ENCODE assay signal across 22 cellular contexts in genomic region chr11:46639197-46639839, GRCh38. TPM values are rescaled to one million over a fixed set of nuclear protein-coding genes. Genes with fewer than 3 reads are reported as not detected.
A peak's percentile ranks its signal among the peaks of the same experiment; 100 is the strongest.
DNase-seq lines count a peak whose midpoint lies in the region; ATAC-seq and TF ChIP-seq lines count a peak whose summit lies in the region.
"Had no signal": no experiment of that assay in that cellular context is flagged by ENCODE, and none has a peak within 500 bp of the region (broad histone marks: within the 10 kb centered on the region; RNA-seq: fewer than 3 reads in every experiment).

No MANE protein-coding gene starts in this region.

- H3K36me3 Mint-ChIP-seq in natural killer cell: no peaks in the 10 kb centered on the region
- peaks cover 17% of the 10 kb centered on the region for H3K36me3 Mint-ChIP-seq in natural killer cell treated with Interleukin-12 subunit alpha and Interleukin-12 subunit beta and Interleukin-15 and Interleukin-18, amount 100 ng/mL, for 72 hours

- H3K4me3 Mint-ChIP-seq in natural killer cell: no peak overlapping the region
- no peak overlapping the region for H3K4me3 Mint-ChIP-seq in natural killer cell treated with Interleukin-12 subunit alpha and Interleukin-12 subunit beta and Interleukin-15 and Interleukin-18, amount 100 ng/mL, for 72 hours
- H3K4me3 Mint-ChIP-seq: activated naive CD4-positive, alpha-beta T cell treated with anti-CD3 and anti-CD28 coated beads for 36 hours; mesothelial cell of epicardium had no signal

- intact Hi-C loops in natural killer cell (cut with micrococcal nuclease): no loop called here

- peaks cover 0 to 4% of the 10 kb centered on the region in 2 donors for H3K9me3 Mint-ChIP-seq in natural killer cell
- H3K9me3 Mint-ChIP-seq in natural killer cell treated with Interleukin-12 subunit alpha and Interleukin-12 subunit beta and Interleukin-15 and Interleukin-18, amount 100 ng/mL, for 72 hours: no peaks in the 10 kb centered on the region
- H3K9me3 Mint-ChIP-seq: activated naive CD4-positive, alpha-beta T cell treated with anti-CD3 and anti-CD28 coated beads for 36 hours; mesothelial cell of epicardium had no signal

- ATAC-seq in natural killer cell (no peak), HG03565 (IDR thresholded peaks at IDR 0.05; ENCODE audit: unreplicated experiment) (no peak), HG03520 (IDR thresholded peaks at IDR 0.05; ENCODE audit: unreplicated experiment) (no peak)
- no peak for ATAC-seq in natural killer cell treated with Interleukin-12 subunit alpha and Interleukin-12 subunit beta and Interleukin-15 and Interleukin-18, amount 100 ng/mL, for 72 hours
- ATAC-seq: gastrocnemius medialis had no signal

- H3K27ac ChIP-seq in angular gyrus (ENCODE audit: low read depth, low read length): peak overlapping the region; percentile 40
- H3K27ac ChIP-seq: breast epithelium, gastrocnemius medialis, SJSA1, spleen, vagina had no signal

- no peak for DNase-seq in natural killer cell
- no peak for DNase-seq in natural killer cell treated with Interleukin-12 subunit alpha and Interleukin-12 subunit beta and Interleukin-15 and Interleukin-18, amount 100 ng/mL, for 72 hours (ENCODE audit: low spot score)
- DNase-seq in NCI-H2107 (lab: John Stamatoyannopoulos, UW): peak; percentile 10
- DNase-seq in DMS 273 (lab: John Stamatoyannopoulos, UW; ENCODE audit: unreplicated experiment): no peak
- DNase-seq: activated CD4-positive, alpha-beta T cell treated with anti-CD3 and anti-CD28 coated beads for 1 hour; activated CD8-positive, alpha-beta memory T cell treated with anti-CD3 and anti-CD28 coated beads, Interleukin-2, amount 50 U/mL, for 48 hours; activated naive CD4-positive, alpha-beta T cell treated with anti-CD3 and anti-CD28 coated beads for 36 hours; COR-L47; erythroblast; gastrocnemius medialis; Karpas-422; NCI-H187; NCI-H524; spleen; T1000 had no signal

- no peak for TF ChIP-seq CTCF in natural killer cell (IDR thresholded peaks at IDR 0.05)

- H3K27ac Mint-ChIP-seq in natural killer cell: peak overlapping the region; percentile 38 to 39
- H3K27ac Mint-ChIP-seq in natural killer cell treated with Interleukin-12 subunit alpha and Interleukin-12 subunit beta and Interleukin-15 and Interleukin-18, amount 100 ng/mL, for 72 hours: peak overlapping the region in 1 of 2 donors; percentile 10
- H3K27ac Mint-ChIP-seq: activated naive CD4-positive, alpha-beta T cell treated with anti-CD3 and anti-CD28 coated beads for 36 hours; mesothelial cell of epicardium had no signal

- H3K27me3 Mint-ChIP-seq in natural killer cell (ENCODE audit: low read depth in 2 of 2): no peaks in the 10 kb centered on the region
- no peaks in the 10 kb centered on the region for H3K27me3 Mint-ChIP-seq in natural killer cell treated with Interleukin-12 subunit alpha and Interleukin-12 subunit beta and Interleukin-15 and Interleukin-18, amount 100 ng/mL, for 72 hours

- peaks cover 20 to 32% of the 10 kb centered on the region in 2 donors for H3K4me1 Mint-ChIP-seq in natural killer cell
- peaks cover 5 to 24% of the 10 kb centered on the region in 2 donors for H3K4me1 Mint-ChIP-seq in natural killer cell treated with Interleukin-12 subunit alpha and Interleukin-12 subunit beta and Interleukin-15 and Interleukin-18, amount 100 ng/mL, for 72 hours (ENCODE audit: low read depth in 2 of 2)
- H3K4me1 Mint-ChIP-seq: mesothelial cell of epicardium had no signal

RNA-seq across cellular contexts. Expression of gene ATG13, which starts 22.0 kb away (rescaled TPM):
- total RNA-seq in natural killer cell: 100 to 1,000 TPM; 125 to 137 (median 132) TPM
- 10 to 100 TPM; 93.9 to 96.6 TPM for total RNA-seq in natural killer cell treated with Interleukin-12 subunit alpha and Interleukin-12 subunit beta and Interleukin-15 and Interleukin-18, amount 100 ng/mL, for 72 hours

RNA-seq across cellular contexts. Expression of gene HARBI1, which starts 22.3 kb away (rescaled TPM):
- total RNA-seq in natural killer cell: 10 to 100 TPM in 2 of 3 donors, 1 to 10 TPM in 1; 9.9 to 16.8 (median 12.7) TPM
- total RNA-seq in natural killer cell treated with Interleukin-12 subunit alpha and Interleukin-12 subunit beta and Interleukin-15 and Interleukin-18, amount 100 ng/mL, for 72 hours: 1 to 10 TPM; 6.2 to 6.4 TPM

RNA-seq across cellular contexts. Expression of gene AMBRA1, which starts 45.5 kb away (rescaled TPM):
- total RNA-seq in natural killer cell: 10 to 100 TPM; 41.3 to 52.7 (median 46.2) TPM
- total RNA-seq in natural killer cell treated with Interleukin-12 subunit alpha and Interleukin-12 subunit beta and Interleukin-15 and Interleukin-18, amount 100 ng/mL, for 72 hours: 10 to 100 TPM; 50.7 to 72.4 TPM
